Comparison of ENCODE assay signal across 15 cellular contexts in the genomic region with DNA sequence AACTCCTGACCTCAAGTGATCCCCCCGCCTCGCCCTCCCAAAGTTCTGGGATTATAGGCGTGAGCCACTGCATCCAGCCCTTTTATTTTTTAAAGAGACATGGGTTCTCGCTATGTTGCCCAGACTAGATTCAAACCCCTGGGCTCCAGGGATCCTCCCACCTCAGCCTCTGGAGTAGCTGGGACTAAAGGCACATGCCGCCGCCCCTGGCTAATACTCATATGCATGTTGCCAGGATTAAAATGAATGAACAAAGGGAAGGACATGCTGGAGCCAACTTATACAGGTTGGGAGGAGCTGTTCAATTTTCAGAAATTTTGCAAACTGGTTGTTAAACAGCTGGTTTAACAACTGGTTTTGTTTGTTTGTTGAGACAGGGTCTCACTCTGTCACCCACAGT. TPM values are rescaled to one million over a fixed set of nuclear protein-coding genes. Genes with fewer than 3 reads are reported as not detected.
DNase-seq lines count a peak whose midpoint lies in the region; ATAC-seq and TF ChIP-seq lines count a peak whose summit lies in the region.
"Had no signal": no experiment of that assay in that cellular context is flagged by ENCODE, and none has a peak within 500 bp of the region (broad histone marks: within the 10 kb centered on the region; RNA-seq: fewer than 3 reads in every experiment).

No MANE protein-coding gene starts in this region.

- H3K27ac ChIP-seq in gastroesophageal sphincter = no peak overlapping the region
- H3K27ac ChIP-seq: vagina had no signal

- peaks cover 0 to 10% of the 10 kb centered on the region in 2 donors for H3K36me3 ChIP-seq in gastroesophageal sphincter
- H3K36me3 ChIP-seq: vagina had no signal

- H3K4me1 ChIP-seq in gastroesophageal sphincter = peaks cover 0 to 22% (median 0%) of the 10 kb centered on the region in 3 donors

- no peaks in the 10 kb centered on the region for H3K9me3 ChIP-seq in gastroesophageal sphincter
- H3K9me3 ChIP-seq: esophagus muscularis mucosa, vagina had no signal

- TF ChIP-seq POLR2A in NB4 (IDR thresholded peaks at IDR 0.05; ENCODE audit: extremely low read depth, insufficient read length) (no peak), gastroesophageal sphincter (IDR thresholded peaks at IDR 0.05) (no peak)

- peaks cover 36% of the 10 kb centered on the region for H3K36me3 Mint-ChIP-seq in activated T-cell treated with anti-CD3 and anti-CD28 coated beads, Interleukin-2, amount 50 U/mL, for 24 hours (ENCODE audit: low read depth)
- peaks cover 18% of the 10 kb centered on the region for H3K36me3 Mint-ChIP-seq in activated naive CD8-positive, alpha-beta T cell treated with anti-CD3 and anti-CD28 coated beads for 36 hours
- peaks cover 5% of the 10 kb centered on the region for H3K36me3 Mint-ChIP-seq in progenitor cell of endocrine pancreas (ENCODE audit: insufficient read depth)

- no peaks in the 10 kb centered on the region for H3K27me3 ChIP-seq in gastroesophageal sphincter
- H3K27me3 ChIP-seq: esophagus muscularis mucosa, vagina had no signal

- TF ChIP-seq CTCF in NB4 (IDR thresholded peaks at IDR 0.05; ENCODE audit: low read depth, low read length) (no peak), progenitor cell of endocrine pancreas (IDR thresholded peaks at IDR 0.05; ENCODE audit: unreplicated experiment) (no peak), gastroesophageal sphincter (IDR thresholded peaks at IDR 0.05) (no peak)

- H3K4me3 ChIP-seq in NB4 (ENCODE audit: low read depth, low read length) (peak overlapping the region; percentile 92), gastroesophageal sphincter (no peak overlapping the region)

- peaks cover 24% of the 10 kb centered on the region for H3K4me1 Mint-ChIP-seq in activated T-cell treated with anti-CD3 and anti-CD28 coated beads, Interleukin-2, amount 50 U/mL, for 24 hours (ENCODE audit: low read depth)
- H3K4me1 Mint-ChIP-seq in activated naive CD8-positive, alpha-beta T cell treated with anti-CD3 and anti-CD28 coated beads for 36 hours = peaks cover 15% of the 10 kb centered on the region
- peaks cover 19% of the 10 kb centered on the region for H3K4me1 Mint-ChIP-seq in progenitor cell of endocrine pancreas (ENCODE audit: low read depth)

- H3K27ac Mint-ChIP-seq in activated T-cell treated with anti-CD3 and anti-CD28 coated beads, Interleukin-2, amount 50 U/mL, for 24 hours = peak overlapping the region; percentile 76
- peak overlapping the region; percentile 97 for H3K27ac Mint-ChIP-seq in activated naive CD8-positive, alpha-beta T cell treated with anti-CD3 and anti-CD28 coated beads for 36 hours
- H3K27ac Mint-ChIP-seq in progenitor cell of endocrine pancreas = peak overlapping the region; percentile 25

- peak overlapping the region; percentile 90 for H3K4me3 Mint-ChIP-seq in activated T-cell treated with anti-CD3 and anti-CD28 coated beads, Interleukin-2, amount 50 U/mL, for 24 hours
- peak overlapping the region; percentile 98 for H3K4me3 Mint-ChIP-seq in activated naive CD8-positive, alpha-beta T cell treated with anti-CD3 and anti-CD28 coated beads for 36 hours
- peak overlapping the region; percentile 91 for H3K4me3 Mint-ChIP-seq in progenitor cell of endocrine pancreas (ENCODE audit: low read depth)

- no peaks in the 10 kb centered on the region for H3K9me3 Mint-ChIP-seq in activated T-cell treated with anti-CD3 and anti-CD28 coated beads, Interleukin-2, amount 50 U/mL, for 24 hours
- H3K9me3 Mint-ChIP-seq in activated naive CD8-positive, alpha-beta T cell treated with anti-CD3 and anti-CD28 coated beads for 36 hours = no peaks in the 10 kb centered on the region
- H3K9me3 Mint-ChIP-seq in progenitor cell of endocrine pancreas (ENCODE audit: low read depth) = peaks cover 27% of the 10 kb centered on the region

- DNase-seq in activated T-cell treated with anti-CD3 and anti-CD28 coated beads, Interleukin-2, amount 50 U/mL, for 24 hours = no peak
- DNase-seq in activated T-cell treated with anti-CD3 and anti-CD28 coated beads for 4 hours = no peak
- DNase-seq in NB4 (ENCODE audit: low read depth) = no peak
- no peak for DNase-seq in activated naive CD8-positive, alpha-beta T cell treated with anti-CD3 and anti-CD28 coated beads for 36 hours
- no peak for DNase-seq in progenitor cell of endocrine pancreas (ENCODE audit: low spot score, unreplicated experiment)
- DNase-seq in NCI-H2227 treated with DMSO at 0.1 percent for 48 hours (lab: John Stamatoyannopoulos, UW) = no peak
- DNase-seq: activated CD4-positive, alpha-beta T cell treated with anti-CD3 and anti-CD28 coated beads for 1 hour; DMS79; NCI-H1092; NCI-H510A treated with DMSO at 0.1 percent for 48 hours; SHP77 treated with DMSO at 0.1 percent for 48 hours had no signal

- TF ChIP-seq EP300 in gastroesophageal sphincter (IDR thresholded peaks at IDR 0.05) = no peak

- ATAC-seq in gastroesophageal sphincter (no peak), HG02623 (IDR thresholded peaks at IDR 0.05; ENCODE audit: unreplicated experiment) (no peak)

- WGBS in gastroesophageal sphincter (ENCODE audit: low coverage in 1 of 2), 2 donors = 100% methylated on average over 1 of the region's 6 CpGs; no CpG with 5 or more reads in 1 of the 2 donors

- H3K27me3 Mint-ChIP-seq in activated T-cell treated with anti-CD3 and anti-CD28 coated beads, Interleukin-2, amount 50 U/mL, for 24 hours = peaks cover 14% of the 10 kb centered on the region
- no peaks in the 10 kb centered on the region for H3K27me3 Mint-ChIP-seq in activated naive CD8-positive, alpha-beta T cell treated with anti-CD3 and anti-CD28 coated beads for 36 hours
- peaks cover 4% of the 10 kb centered on the region for H3K27me3 Mint-ChIP-seq in progenitor cell of endocrine pancreas

RNA-seq across cellular contexts. Expression of a gene that starts 1.4 kb away (rescaled TPM):
- 10 to 100 TPM; 98.7 to 98.8 TPM for total RNA-seq in activated naive CD8-positive, alpha-beta T cell treated with anti-CD3 and anti-CD28 coated beads for 36 hours
- 40.5 and 41.8 TPM in 2 replicates for total RNA-seq in progenitor cell of endocrine pancreas
- 10 to 100 TPM; 31.1 to 43.0 (median 38.9) TPM for total RNA-seq in gastroesophageal sphincter

RNA-seq across cellular contexts. Expression of a gene that starts 4.5 kb away (rescaled TPM):
- 100 to 1,000 TPM; 146 to 156 TPM for total RNA-seq in activated naive CD8-positive, alpha-beta T cell treated with anti-CD3 and anti-CD28 coated beads for 36 hours
- total RNA-seq in progenitor cell of endocrine pancreas (0.33 and 0.74 TPM in 2 replicates), gastroesophageal sphincter (1 to 10 TPM; 4.2 to 7.9 (median 4.7) TPM)

RNA-seq across cellular contexts. Expression of a gene that starts 34.2 kb away (rescaled TPM):
- total RNA-seq in activated naive CD8-positive, alpha-beta T cell treated with anti-CD3 and anti-CD28 coated beads for 36 hours = 10 to 100 TPM; 11.0 to 11.9 TPM
- total RNA-seq in progenitor cell of endocrine pancreas (6.5 and 8.3 TPM in 2 replicates), gastroesophageal sphincter (10 to 100 TPM in 3 of 4 donors, 1 to 10 TPM in 1; 9.4 to 21.0 (median 13.2) TPM)

RNA-seq across cellular contexts. Expression of a gene that starts 47.0 kb away (rescaled TPM):
- total RNA-seq in activated naive CD8-positive, alpha-beta T cell treated with anti-CD3 and anti-CD28 coated beads for 36 hours = 100 to 1,000 TPM; 165 to 169 TPM
- total RNA-seq in progenitor cell of endocrine pancreas (73.1 and 81.9 TPM in 2 replicates), gastroesophageal sphincter (10 to 100 TPM; 12.9 to 17.7 (median 14.5) TPM)

Comparison
In these comparisons a context has a peak if more than half of its experiments do, and no peak if none do; other contexts are left out.
1. H3K27ac Mint-ChIP-seq: peak in every context shown above with its lines; median percentile 97 in activated naive CD8-positive, alpha-beta T cell treated with anti-CD3 and anti-CD28 coated beads for 36 hours; 76 in activated T-cell treated with anti-CD3 and anti-CD28 coated beads, Interleukin-2, amount 50 U/mL, for 24 hours; 25 in progenitor cell of endocrine pancreas.
2. RNA of a gene that starts 4.5 kb away (total RNA-seq): 146 to 156 TPM in activated naive CD8-positive, alpha-beta T cell treated with anti-CD3 and anti-CD28 coated beads for 36 hours; 4.2 to 7.9 TPM in gastroesophageal sphincter and 0.33 to 0.74 TPM in progenitor cell of endocrine pancreas; every median in the first group is over 10 times any median in the second.
3. Peak in every context shown above with its lines, with median percentiles within 50 percentile points of each other: H3K4me3 Mint-ChIP-seq.